In genomic region chr4:70688795-70689231, GRCh38 we compare ENCODE assay signal across 8 cellular contexts. TPM values are rescaled to one million over a fixed set of nuclear protein-coding genes. Genes with fewer than 3 reads are reported as not detected.
A peak's percentile ranks its signal among the peaks of the same experiment; 100 is the strongest.
DNase-seq lines count a peak whose midpoint lies in the region; ATAC-seq and TF ChIP-seq lines count a peak whose summit lies in the region.

No MANE protein-coding gene starts in this region.

- H4K20me1 ChIP-seq in osteoblast (ENCODE audit: insufficient read depth, low read length) = peaks cover 12% of the 10 kb centered on the region

- WGBS in esophagus squamous epithelium, 2 donors = 1% methylated on average over 19 of the region's 19 CpGs

- H3K4me3 ChIP-seq in HEK293 (ENCODE audit: low read depth, low read length) (peak overlapping the region; percentile 93), esophagus squamous epithelium (peak overlapping the region; percentile 87 to 90 (median 88)), osteoblast (ENCODE audit: insufficient read depth, low read length) (peak overlapping the region; percentile 93)

- CTCF ChIA-PET in HEK293 (lab: Yijun Ruan, JAX) = interaction anchor here (0.5 to 2.5 kb wide), 4 partner anchors 15 to 556 kb away, joined by 3 to 7 read pairs (median 3); no protein-coding TSS in a partner anchor

- H3K27ac ChIP-seq in C4-2B = peak overlapping the region; percentile 85
- peak overlapping the region; percentile 72 for H3K27ac ChIP-seq in HEK293 (ENCODE audit: extremely low read depth, low read depth, low read length)
- peak overlapping the region; percentile 95 for H3K27ac ChIP-seq in VCaP
- peak overlapping the region; percentile 90 to 99 (median 94) for H3K27ac ChIP-seq in esophagus squamous epithelium
- peak overlapping the region; percentile 97 for H3K27ac ChIP-seq in osteoblast (ENCODE audit: low read depth, low read length)

- H3K4me2 ChIP-seq in osteoblast (ENCODE audit: insufficient read depth, low read length) = peak overlapping the region; percentile 94

- no peak for ATAC-seq in GM18519 (IDR thresholded peaks at IDR 0.05; ENCODE audit: low FRiP score, unreplicated experiment)

- DNase-seq in esophagus squamous epithelium (lab: John Stamatoyannopoulos, UW) (no peak), osteoblast (ENCODE audit: insufficient read length, low spot score, missing footprints) (peak; percentile 55), DMS114 treated with DMSO at 0.1 percent for 48 hours (lab: John Stamatoyannopoulos, UW; ENCODE audit: unreplicated experiment) (no peak), NCI-H2029 treated with DMSO at 0.1 percent for 48 hours (lab: John Stamatoyannopoulos, UW) (no peak)

- TF ChIP-seq CTCF in C4-2B (conservative IDR thresholded peaks at IDR 0.05) (no peak), HEK293 (tag by site-specific recombination; IDR thresholded peaks at IDR 0.05) (no peak), VCaP (conservative IDR thresholded peaks at IDR 0.05) (no peak), esophagus squamous epithelium (IDR thresholded peaks at IDR 0.05) (no peak), osteoblast (IDR thresholded peaks at IDR 0.05; ENCODE audit: extremely low read depth, low read depth, low read length) (no peak)

- no peaks in the 10 kb centered on the region for H3K27me3 ChIP-seq in esophagus squamous epithelium
- no peaks in the 10 kb centered on the region for H3K27me3 ChIP-seq in osteoblast (ENCODE audit: insufficient read depth, low read length)

- H2AFZ ChIP-seq in osteoblast (ENCODE audit: low read length) = peak overlapping the region; percentile 98

- peaks cover 39% of the 10 kb centered on the region for H3K79me2 ChIP-seq in osteoblast (ENCODE audit: insufficient read depth, low read length)

- H3K9me3 ChIP-seq in HEK293 (ENCODE audit: control insufficient read depth, insufficient read depth, low read depth, low read length) (no peaks in the 10 kb centered on the region), esophagus squamous epithelium (no peaks in the 10 kb centered on the region), osteoblast (ENCODE audit: low read depth, low read length) (no peaks in the 10 kb centered on the region)

- POLR2A ChIA-PET in HEK293 (lab: Yijun Ruan, JAX) = interaction anchor here (1.3 to 1.4 kb wide), 2 partner anchors 15 to 17 kb away, joined by 3 to 8 read pairs; no protein-coding TSS in a partner anchor

- no peak for TF ChIP-seq POLR2A in esophagus squamous epithelium (IDR thresholded peaks at IDR 0.05)

- H3K36me3 ChIP-seq in HEK293 (ENCODE audit: control insufficient read depth in 2 of 2, insufficient read depth in 1 of 2, low read length in 2 of 2) (peaks cover 4 to 36% of the 10 kb centered on the region in 2 experiments; a peak in 2 of 3 replicates), esophagus squamous epithelium (peaks cover 0 to 33% (median 5%) of the 10 kb centered on the region in 3 donors), osteoblast (ENCODE audit: insufficient read depth, low read length) (peaks cover 6% of the 10 kb centered on the region)

- H3K4me1 ChIP-seq in HEK293 (ENCODE audit: control insufficient read depth, insufficient read depth, low read length) (no peaks in the 10 kb centered on the region), esophagus squamous epithelium (peaks cover 21 to 39% (median 27%) of the 10 kb centered on the region in 3 donors), osteoblast (ENCODE audit: insufficient read depth, low read length) (peaks cover 28% of the 10 kb centered on the region)

- intact Hi-C loops in esophagus squamous epithelium (cut with DNase I) = no loop called here

TF ChIP-seq in HEK293, 187 proteins besides CTCF, POLR2A, EP300 and RAD21 (continues in another document):
- TF ChIP-seq ZNF645 (tag by site-specific recombination; IDR thresholded peaks at IDR 0.05) (no peak), ZNF394 (tag by site-specific recombination; IDR thresholded peaks at IDR 0.05; ENCODE audit: borderline replicate concordance) (no peak), SP3 (tag by site-specific recombination; IDR thresholded peaks at IDR 0.05) (no peak), ZNF302 (tag by site-specific recombination; IDR thresholded peaks at IDR 0.05; ENCODE audit: low read depth) (no peak), ZSCAN23 (tag by site-specific recombination; IDR thresholded peaks at IDR 0.05) (no peak), PRDM4 (tag by site-specific recombination; IDR thresholded peaks at IDR 0.05) (no peak), PRDM6 (tag by site-specific recombination; IDR thresholded peaks at IDR 0.05) (no peak), ZBTB20 (tag by site-specific recombination; IDR thresholded peaks at IDR 0.05) (no peak), MZF1 (tag by site-specific recombination; IDR thresholded peaks at IDR 0.05; ENCODE audit: borderline replicate concordance) (no peak), HOXC10 (CRISPR knock-in tag; IDR thresholded peaks at IDR 0.05) (no peak), ZNF10 (tag by site-specific recombination; IDR thresholded peaks at IDR 0.05) (no peak), SCRT2 (tag by site-specific recombination; IDR thresholded peaks at IDR 0.05) (peak; percentile 48; the same call in 1 of the 2 replicates), ZSCAN18 (tag by site-specific recombination; IDR thresholded peaks at IDR 0.05) (no peak), GLI2 (tag by site-specific recombination; IDR thresholded peaks at IDR 0.05; ENCODE audit: borderline replicate concordance, low read depth) (no peak), ZNF670 (tag by site-specific recombination; IDR thresholded peaks at IDR 0.05; ENCODE audit: low read depth) (no peak), ZSCAN30 (tag by site-specific recombination; IDR thresholded peaks at IDR 0.05) (no peak), ZNF768 (tag by site-specific recombination; IDR thresholded peaks at IDR 0.05) (no peak), ZXDB (tag by site-specific recombination; IDR thresholded peaks at IDR 0.05) (no peak), ZBTB21 (tag by site-specific recombination; IDR thresholded peaks at IDR 0.05) (no peak), PRDM1 (tag by site-specific recombination; IDR thresholded peaks at IDR 0.05) (no peak), ZNF132 (tag by site-specific recombination; IDR thresholded peaks at IDR 0.05; ENCODE audit: borderline replicate concordance) (no peak), ZNF677 (tag by site-specific recombination; IDR thresholded peaks at IDR 0.05) (no peak)

RNA-seq across cellular contexts. Expression of gene UTP3, which starts 0.5 kb away (rescaled TPM):
- 10 to 100 TPM; 16.0 to 29.8 (median 24.4) TPM for total RNA-seq in esophagus squamous epithelium
- total RNA-seq in osteoblast = 14.5 and 15.0 TPM in 2 replicates

RNA-seq across cellular contexts. Expression of gene JCHAIN, which starts 22.5 kb away (rescaled TPM):
- total RNA-seq in esophagus squamous epithelium (100 to 1,000 TPM in 1 of 4 donors, 10 to 100 TPM in 1, 1 to 10 TPM in 1, not detected in 1; 2.0 to 138 (median 29.0) TPM), osteoblast (2.2 and 2.9 TPM in 2 replicates)

RNA-seq across cellular contexts. Expression of gene RUFY3, which starts 33.0 kb away (rescaled TPM):
- total RNA-seq in esophagus squamous epithelium = 10 to 100 TPM; 30.4 to 63.9 (median 42.4) TPM
- 82.5 and 90.2 TPM in 2 replicates for total RNA-seq in osteoblast
